In the genomic region with DNA sequence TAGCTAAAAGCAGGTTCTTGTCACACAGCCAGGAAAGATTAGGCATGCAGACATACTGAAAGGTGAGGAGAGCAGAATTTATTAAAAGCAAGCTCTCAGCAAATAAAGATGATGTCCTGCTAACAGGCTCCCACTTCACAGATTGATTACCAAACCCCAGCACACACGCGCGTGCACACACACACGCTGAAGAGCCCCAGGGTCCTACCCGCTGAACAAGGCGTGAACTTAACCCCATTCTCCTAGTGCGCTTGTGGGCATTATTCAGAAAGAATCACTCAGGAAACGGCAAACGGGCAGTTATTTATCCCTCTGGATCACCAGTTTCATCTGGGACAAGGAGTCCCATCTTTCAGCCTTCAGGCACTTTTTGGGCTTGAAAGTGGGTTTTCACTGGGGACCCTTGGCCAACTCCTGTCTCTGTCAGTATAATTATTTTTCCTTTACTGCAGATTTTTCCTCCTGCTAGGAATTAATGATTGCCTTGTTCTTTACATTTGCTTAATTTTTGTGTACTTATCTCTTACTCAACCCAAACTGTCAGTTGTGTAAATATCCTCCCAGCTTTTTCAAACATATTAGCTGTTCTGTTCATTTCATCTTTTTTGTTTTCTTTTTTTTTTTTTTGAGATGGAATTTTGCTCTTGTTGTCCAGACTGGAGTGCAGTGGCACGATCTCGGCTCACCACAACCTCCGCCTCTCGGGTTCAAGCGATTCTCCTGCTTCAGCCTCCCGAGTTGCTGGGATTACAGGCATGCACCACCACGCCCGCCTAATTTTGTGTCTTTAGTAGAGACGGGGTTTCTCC, we compare ENCODE assay signal across 1 cellular context.
TF ChIP-seq lines count a peak whose summit lies in the region.

No MANE protein-coding gene starts in this region.

TF ChIP-seq in HepG2, 621 proteins besides CTCF, POLR2A, EP300 and RAD21 (continued from another document and continues in another):
- TF ChIP-seq, protein P1, sequence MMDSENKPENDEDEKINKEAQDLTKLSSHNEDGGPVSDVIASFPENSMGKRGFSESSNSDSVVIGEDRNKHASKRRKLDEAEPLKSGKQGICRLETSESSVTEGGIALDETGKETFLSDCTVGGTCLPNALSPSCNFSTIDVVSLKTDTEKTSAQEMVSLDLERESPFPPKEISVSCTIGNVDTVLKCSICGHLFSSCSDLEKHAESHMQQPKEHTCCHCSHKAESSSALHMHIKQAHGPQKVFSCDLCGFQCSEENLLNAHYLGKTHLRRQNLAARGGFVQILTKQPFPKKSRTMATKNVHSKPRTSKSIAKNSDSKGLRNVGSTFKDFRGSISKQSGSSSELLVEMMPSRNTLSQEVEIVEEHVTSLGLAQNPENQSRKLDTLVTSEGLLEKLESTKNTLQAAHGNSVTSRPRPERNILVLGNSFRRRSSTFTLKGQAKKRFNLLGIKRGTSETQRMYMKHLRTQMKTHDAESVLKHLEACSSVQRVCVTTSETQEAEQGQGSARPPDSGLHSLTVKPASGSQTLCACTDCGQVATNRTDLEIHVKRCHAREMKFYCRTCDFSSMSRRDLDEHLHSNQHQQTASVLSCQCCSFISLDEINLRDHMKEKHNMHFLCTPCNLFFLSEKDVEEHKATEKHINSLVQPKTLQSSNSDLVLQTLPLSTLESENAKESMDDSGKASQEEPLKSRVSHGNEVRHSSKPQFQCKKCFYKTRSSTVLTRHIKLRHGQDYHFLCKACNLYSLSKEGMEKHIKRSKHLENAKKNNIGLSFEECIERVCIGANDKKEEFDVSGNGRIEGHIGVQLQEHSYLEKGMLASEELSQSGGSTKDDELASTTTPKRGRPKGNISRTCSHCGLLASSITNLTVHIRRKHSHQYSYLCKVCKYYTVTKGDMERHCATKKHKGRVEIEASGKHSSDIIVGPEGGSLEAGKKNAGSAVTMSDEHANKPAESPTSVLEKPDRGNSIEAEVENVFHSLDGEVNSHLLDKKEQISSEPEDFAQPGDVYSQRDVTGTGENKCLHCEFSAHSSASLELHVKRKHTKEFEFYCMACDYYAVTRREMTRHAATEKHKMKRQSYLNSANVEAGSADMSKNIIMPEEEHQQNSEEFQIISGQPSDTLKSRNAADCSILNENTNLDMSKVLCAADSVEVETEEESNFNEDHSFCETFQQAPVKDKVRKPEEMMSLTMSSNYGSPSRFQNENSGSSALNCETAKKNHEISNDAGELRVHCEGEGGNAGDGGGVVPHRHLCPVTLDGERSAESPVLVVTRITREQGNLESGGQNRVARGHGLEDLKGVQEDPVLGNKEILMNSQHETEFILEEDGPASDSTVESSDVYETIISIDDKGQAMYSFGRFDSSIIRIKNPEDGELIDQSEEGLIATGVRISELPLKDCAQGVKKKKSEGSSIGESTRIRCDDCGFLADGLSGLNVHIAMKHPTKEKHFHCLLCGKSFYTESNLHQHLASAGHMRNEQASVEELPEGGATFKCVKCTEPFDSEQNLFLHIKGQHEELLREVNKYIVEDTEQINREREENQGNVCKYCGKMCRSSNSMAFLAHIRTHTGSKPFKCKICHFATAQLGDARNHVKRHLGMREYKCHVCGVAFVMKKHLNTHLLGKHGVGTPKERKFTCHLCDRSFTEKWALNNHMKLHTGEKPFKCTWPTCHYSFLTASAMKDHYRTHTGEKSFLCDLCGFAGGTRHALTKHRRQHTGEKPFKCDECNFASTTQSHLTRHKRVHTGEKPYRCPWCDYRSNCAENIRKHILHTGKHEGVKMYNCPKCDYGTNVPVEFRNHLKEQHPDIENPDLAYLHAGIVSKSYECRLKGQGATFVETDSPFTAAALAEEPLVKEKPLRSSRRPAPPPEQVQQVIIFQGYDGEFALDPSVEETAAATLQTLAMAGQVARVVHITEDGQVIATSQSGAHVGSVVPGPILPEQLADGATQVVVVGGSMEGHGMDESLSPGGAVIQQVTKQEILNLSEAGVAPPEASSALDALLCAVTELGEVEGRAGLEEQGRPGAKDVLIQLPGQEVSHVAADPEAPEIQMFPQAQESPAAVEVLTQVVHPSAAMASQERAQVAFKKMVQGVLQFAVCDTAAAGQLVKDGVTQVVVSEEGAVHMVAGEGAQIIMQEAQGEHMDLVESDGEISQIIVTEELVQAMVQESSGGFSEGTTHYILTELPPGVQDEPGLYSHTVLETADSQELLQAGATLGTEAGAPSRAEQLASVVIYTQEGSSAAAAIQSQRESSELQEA (CRISPR knock-in tag; IDR thresholded peaks at IDR 0.05; ENCODE audit: not compliant biosample characterization), result no peak
- TF ChIP-seq, protein P2, sequence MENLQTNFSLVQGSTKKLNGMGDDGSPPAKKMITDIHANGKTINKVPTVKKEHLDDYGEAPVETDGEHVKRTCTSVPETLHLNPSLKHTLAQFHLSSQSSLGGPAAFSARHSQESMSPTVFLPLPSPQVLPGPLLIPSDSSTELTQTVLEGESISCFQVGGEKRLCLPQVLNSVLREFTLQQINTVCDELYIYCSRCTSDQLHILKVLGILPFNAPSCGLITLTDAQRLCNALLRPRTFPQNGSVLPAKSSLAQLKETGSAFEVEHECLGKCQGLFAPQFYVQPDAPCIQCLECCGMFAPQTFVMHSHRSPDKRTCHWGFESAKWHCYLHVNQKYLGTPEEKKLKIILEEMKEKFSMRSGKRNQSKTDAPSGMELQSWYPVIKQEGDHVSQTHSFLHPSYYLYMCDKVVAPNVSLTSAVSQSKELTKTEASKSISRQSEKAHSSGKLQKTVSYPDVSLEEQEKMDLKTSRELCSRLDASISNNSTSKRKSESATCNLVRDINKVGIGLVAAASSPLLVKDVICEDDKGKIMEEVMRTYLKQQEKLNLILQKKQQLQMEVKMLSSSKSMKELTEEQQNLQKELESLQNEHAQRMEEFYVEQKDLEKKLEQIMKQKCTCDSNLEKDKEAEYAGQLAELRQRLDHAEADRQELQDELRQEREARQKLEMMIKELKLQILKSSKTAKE (CRISPR knock-in tag; IDR thresholded peaks at IDR 0.05; ENCODE audit: borderline replicate concordance), result no peak; the same call in 1 of the 2 replicates
- TF ChIP-seq, protein P3, sequence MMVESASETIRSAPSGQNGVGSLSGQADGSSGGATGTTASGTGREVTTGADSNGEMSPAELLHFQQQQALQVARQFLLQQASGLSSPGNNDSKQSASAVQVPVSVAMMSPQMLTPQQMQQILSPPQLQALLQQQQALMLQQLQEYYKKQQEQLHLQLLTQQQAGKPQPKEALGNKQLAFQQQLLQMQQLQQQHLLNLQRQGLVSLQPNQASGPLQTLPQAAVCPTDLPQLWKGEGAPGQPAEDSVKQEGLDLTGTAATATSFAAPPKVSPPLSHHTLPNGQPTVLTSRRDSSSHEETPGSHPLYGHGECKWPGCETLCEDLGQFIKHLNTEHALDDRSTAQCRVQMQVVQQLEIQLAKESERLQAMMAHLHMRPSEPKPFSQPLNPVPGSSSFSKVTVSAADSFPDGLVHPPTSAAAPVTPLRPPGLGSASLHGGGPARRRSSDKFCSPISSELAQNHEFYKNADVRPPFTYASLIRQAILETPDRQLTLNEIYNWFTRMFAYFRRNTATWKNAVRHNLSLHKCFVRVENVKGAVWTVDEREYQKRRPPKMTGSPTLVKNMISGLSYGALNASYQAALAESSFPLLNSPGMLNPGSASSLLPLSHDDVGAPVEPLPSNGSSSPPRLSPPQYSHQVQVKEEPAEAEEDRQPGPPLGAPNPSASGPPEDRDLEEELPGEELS (CRISPR knock-in tag; IDR thresholded peaks at IDR 0.05), result peak; percentile 72
- TF ChIP-seq ZBTB20 (CRISPR knock-in tag; IDR thresholded peaks at IDR 0.05; ENCODE audit: borderline replicate concordance, low read depth) (no peak), PHB2 (IDR thresholded peaks at IDR 0.05; ENCODE audit: partially characterized antibody) (no peak), TBX2 (CRISPR knock-in tag; IDR thresholded peaks at IDR 0.05; ENCODE audit: borderline replicate concordance) (peak; percentile 77), ETV6 (CRISPR knock-in tag; conservative IDR thresholded peaks at IDR 0.05) (no peak), NAIF1 (CRISPR knock-in tag; IDR thresholded peaks at IDR 0.05; ENCODE audit: borderline replicate concordance) (0 out of 2 replicates have a peak, but pooled peaks have one; percentile 28), HOXA5 (CRISPR knock-in tag; IDR thresholded peaks at IDR 0.05) (peak; percentile 59; the same call in 1 of the 2 replicates), ZNF841 (CRISPR knock-in tag; IDR thresholded peaks at IDR 0.05; ENCODE audit: borderline replicate concordance) (no peak), ZNF180 (CRISPR knock-in tag; IDR thresholded peaks at IDR 0.05; ENCODE audit: borderline replicate concordance, low read depth) (no peak), NR2F1 (CRISPR knock-in tag; IDR thresholded peaks at IDR 0.05) (no peak; a peak in 1 of 4 replicates), ZNF709 (CRISPR knock-in tag; IDR thresholded peaks at IDR 0.05) (0 out of 2 replicates have a peak, but pooled peaks have one; percentile 14), NCOR1 (IDR thresholded peaks at IDR 0.05; ENCODE audit: borderline replicate concordance, low read length) (peak; percentile 78; the same call in 1 of the 2 replicates), YEATS2 (CRISPR knock-in tag; IDR thresholded peaks at IDR 0.05; ENCODE audit: borderline replicate concordance) (no peak), ELF1 (CRISPR knock-in tag; IDR thresholded peaks at IDR 0.05) (no peak), ZBTB38 (CRISPR knock-in tag; IDR thresholded peaks at IDR 0.05) (no peak), SRSF1 (optimal IDR thresholded peaks at IDR 0.05; ENCODE audit: low read depth, low read length) (no peak), NFIB (CRISPR knock-in tag; IDR thresholded peaks at IDR 0.05; ENCODE audit: borderline replicate concordance) (no peak), TOPORS (CRISPR knock-in tag; IDR thresholded peaks at IDR 0.05) (no peak; the same call in 1 of the 2 replicates), NR3C1 (CRISPR knock-in tag; IDR thresholded peaks at IDR 0.05) (no peak), HNF4G (IDR thresholded peaks at IDR 0.05; ENCODE audit: borderline replicate concordance, low read depth, low read length) (0 out of 2 replicates have a peak, but pooled peaks have one; percentile 13), HNF4G (CRISPR knock-in tag; IDR thresholded peaks at IDR 0.05; ENCODE audit: borderline replicate concordance, low read depth) (no peak), SP2 (CRISPR knock-in tag; IDR thresholded peaks at IDR 0.05) (no peak), ZNF556 (CRISPR knock-in tag; IDR thresholded peaks at IDR 0.05; ENCODE audit: borderline replicate concordance) (no peak), GTF3A (CRISPR knock-in tag; conservative IDR thresholded peaks at IDR 0.05) (no peak), MIXL1 (CRISPR knock-in tag; IDR thresholded peaks at IDR 0.05) (peak; percentile 91), ZNF766 (CRISPR knock-in tag; IDR thresholded peaks at IDR 0.05; ENCODE audit: borderline replicate concordance) (no peak), ZNF253 (CRISPR knock-in tag; IDR thresholded peaks at IDR 0.05; ENCODE audit: borderline replicate concordance) (no peak), ZNF878 (CRISPR knock-in tag; IDR thresholded peaks at IDR 0.05) (no peak), MIER3 (CRISPR knock-in tag; IDR thresholded peaks at IDR 0.05; ENCODE audit: borderline replicate concordance) (peak; percentile 73; the same call in 1 of the 2 replicates), ZNF124 (CRISPR knock-in tag; IDR thresholded peaks at IDR 0.05) (peak; percentile 81)
- TF ChIP-seq, protein P4, sequence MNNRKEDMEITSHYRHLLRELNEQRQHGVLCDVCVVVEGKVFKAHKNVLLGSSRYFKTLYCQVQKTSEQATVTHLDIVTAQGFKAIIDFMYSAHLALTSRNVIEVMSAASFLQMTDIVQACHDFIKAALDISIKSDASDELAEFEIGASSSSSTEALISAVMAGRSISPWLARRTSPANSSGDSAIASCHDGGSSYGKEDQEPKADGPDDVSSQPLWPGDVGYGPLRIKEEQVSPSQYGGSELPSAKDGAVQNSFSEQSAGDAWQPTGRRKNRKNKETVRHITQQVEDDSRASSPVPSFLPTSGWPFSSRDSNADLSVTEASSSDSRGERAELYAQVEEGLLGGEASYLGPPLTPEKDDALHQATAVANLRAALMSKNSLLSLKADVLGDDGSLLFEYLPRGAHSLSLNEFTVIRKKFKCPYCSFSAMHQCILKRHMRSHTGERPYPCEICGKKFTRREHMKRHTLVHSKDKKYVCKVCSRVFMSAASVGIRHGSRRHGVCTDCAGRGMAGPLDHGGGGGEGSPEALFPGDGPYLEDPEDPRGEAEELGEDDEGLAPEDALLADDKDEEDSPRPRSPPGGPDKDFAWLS (CRISPR knock-in tag; IDR thresholded peaks at IDR 0.05; ENCODE audit: borderline replicate concordance), result no peak
- TF ChIP-seq, protein P5, sequence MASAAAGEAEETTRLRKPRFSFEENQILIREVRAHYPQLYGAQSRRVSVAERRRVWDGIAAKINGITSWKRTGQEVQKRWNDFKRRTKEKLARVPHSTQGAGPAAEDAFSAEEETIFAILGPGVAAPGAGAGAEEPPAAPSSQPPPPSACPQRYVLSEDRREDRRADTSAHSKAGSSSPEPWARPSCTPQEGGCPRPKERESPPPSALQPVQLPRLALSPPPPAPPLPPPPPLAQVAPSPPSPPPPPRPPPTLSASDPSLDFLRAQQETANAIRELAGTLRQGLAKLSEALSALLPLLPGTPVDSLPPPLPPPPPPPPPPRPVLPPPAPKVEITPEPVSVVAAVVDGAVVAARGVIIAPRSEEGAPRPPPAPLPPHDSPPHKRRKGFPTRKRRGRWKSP (CRISPR knock-in tag; IDR thresholded peaks at IDR 0.05), result no peak; the same call in 1 of the 2 replicates
- TF ChIP-seq, protein P6, sequence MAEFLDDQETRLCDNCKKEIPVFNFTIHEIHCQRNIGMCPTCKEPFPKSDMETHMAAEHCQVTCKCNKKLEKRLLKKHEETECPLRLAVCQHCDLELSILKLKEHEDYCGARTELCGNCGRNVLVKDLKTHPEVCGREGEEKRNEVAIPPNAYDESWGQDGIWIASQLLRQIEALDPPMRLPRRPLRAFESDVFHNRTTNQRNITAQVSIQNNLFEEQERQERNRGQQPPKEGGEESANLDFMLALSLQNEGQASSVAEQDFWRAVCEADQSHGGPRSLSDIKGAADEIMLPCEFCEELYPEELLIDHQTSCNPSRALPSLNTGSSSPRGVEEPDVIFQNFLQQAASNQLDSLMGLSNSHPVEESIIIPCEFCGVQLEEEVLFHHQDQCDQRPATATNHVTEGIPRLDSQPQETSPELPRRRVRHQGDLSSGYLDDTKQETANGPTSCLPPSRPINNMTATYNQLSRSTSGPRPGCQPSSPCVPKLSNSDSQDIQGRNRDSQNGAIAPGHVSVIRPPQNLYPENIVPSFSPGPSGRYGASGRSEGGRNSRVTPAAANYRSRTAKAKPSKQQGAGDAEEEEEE (CRISPR knock-in tag; IDR thresholded peaks at IDR 0.05; ENCODE audit: borderline replicate concordance), result no peak
